Comparison of ENCODE assay signal across 1 cellular context in the genomic region with DNA sequence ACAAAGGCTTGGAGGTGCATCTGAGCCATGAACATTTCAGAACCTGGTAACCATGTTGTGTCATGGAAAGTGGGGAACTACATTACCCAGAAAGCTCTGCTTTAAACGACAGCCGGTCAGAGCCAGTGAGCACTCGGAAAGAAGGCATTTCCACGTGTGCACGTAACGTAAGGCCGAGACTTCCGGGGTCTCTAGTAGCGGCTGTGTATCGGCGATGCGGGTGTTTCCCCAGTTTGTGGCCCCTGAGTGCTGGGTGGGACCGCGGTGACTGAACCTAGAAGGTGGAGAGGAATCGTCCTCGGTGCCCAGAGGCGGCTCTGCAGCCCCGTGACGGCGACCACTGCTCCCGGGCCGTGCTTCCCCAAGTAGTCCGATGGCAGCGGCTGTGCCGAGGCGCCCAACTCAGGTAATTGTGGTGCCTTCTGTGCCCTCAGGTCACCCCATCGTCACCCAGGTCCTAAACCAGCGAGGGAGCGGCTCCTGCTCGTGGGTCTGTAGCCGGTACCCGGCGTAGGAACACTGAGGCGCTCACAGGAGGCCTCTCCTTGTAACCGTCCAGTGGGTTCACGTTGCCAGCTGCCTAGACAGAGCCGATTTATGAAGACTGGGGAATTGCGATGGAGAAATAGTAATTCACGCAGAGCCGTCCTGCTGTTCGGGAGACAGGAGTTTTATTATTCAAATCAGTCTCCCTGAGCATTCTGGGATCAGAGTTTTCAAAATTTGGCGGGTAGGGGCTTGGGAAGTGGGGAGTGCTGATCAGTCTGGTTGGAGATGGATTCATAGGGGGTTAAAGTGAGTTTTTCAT.
TF ChIP-seq lines count a peak whose summit lies in the region.
"Not testable (repeated sequence)": the region's sequence is repeated elsewhere in the genome, so short reads cannot be mapped to it uniquely, and the experiment has no call there.

Gene ZNF587, plus strand, starts transcription at position 194 of the 808 bp plus-strand sequence. Its CDS starts 180 bp downstream, at position 374.

TF ChIP-seq in K562, 482 proteins besides CTCF, POLR2A, EP300 and RAD21 (continued from another document and continues in another):
- TF ChIP-seq E2F8 (IDR thresholded peaks at IDR 0.05; ENCODE audit: low read depth, partially characterized antibody), result peak; percentile 59
- TF ChIP-seq ATF7 (IDR thresholded peaks at IDR 0.05), result peak; percentile 39; the same call in 1 of the 2 replicates
- TF ChIP-seq MYC (IDR thresholded peaks at IDR 0.05; ENCODE audit: low read depth, low read length), result peak; percentile 80
- 0 out of 2 replicates have a peak, but pooled peaks have one; percentile 56 for TF ChIP-seq MYC (CRISPR knock-in tag; IDR thresholded peaks at IDR 0.05; ENCODE audit: borderline replicate concordance, low read depth)
- peak in 1 of 2 experiments; percentile 38 for TF ChIP-seq E2F6 (IDR thresholded peaks at IDR 0.05; ENCODE audit: borderline replicate concordance in 1 of 2, extremely low read depth in 1 of 2, insufficient read depth in 1 of 2, insufficient read length in 1 of 2, low read depth in 1 of 2, low read length in 1 of 2, poor library complexity in 1 of 2, severe bottlenecking in 1 of 2)
- peak; percentile 85 for TF ChIP-seq POLR2G (IDR thresholded peaks at IDR 0.05; ENCODE audit: low read depth, low read length)
- TF ChIP-seq, protein P1, sequence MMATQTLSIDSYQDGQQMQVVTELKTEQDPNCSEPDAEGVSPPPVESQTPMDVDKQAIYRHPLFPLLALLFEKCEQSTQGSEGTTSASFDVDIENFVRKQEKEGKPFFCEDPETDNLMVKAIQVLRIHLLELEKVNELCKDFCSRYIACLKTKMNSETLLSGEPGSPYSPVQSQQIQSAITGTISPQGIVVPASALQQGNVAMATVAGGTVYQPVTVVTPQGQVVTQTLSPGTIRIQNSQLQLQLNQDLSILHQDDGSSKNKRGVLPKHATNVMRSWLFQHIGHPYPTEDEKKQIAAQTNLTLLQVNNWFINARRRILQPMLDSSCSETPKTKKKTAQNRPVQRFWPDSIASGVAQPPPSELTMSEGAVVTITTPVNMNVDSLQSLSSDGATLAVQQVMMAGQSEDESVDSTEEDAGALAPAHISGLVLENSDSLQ (IDR thresholded peaks at IDR 0.05), result peak; percentile 98
- TF ChIP-seq, protein P2, sequence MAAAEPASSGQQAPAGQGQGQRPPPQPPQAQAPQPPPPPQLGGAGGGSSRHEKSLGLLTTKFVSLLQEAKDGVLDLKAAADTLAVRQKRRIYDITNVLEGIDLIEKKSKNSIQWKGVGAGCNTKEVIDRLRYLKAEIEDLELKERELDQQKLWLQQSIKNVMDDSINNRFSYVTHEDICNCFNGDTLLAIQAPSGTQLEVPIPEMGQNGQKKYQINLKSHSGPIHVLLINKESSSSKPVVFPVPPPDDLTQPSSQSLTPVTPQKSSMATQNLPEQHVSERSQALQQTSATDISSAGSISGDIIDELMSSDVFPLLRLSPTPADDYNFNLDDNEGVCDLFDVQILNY (CRISPR knock-in tag; IDR thresholded peaks at IDR 0.05), result 0 out of 2 replicates have a peak, but pooled peaks have one; percentile 27
- not testable (repeated sequence) for TF ChIP-seq NR2C1 (IDR thresholded peaks at IDR 0.05)
- TF ChIP-seq NR2C1 (tag; IDR thresholded peaks at IDR 0.05), result peak; percentile 69
- TF ChIP-seq, protein P3, sequence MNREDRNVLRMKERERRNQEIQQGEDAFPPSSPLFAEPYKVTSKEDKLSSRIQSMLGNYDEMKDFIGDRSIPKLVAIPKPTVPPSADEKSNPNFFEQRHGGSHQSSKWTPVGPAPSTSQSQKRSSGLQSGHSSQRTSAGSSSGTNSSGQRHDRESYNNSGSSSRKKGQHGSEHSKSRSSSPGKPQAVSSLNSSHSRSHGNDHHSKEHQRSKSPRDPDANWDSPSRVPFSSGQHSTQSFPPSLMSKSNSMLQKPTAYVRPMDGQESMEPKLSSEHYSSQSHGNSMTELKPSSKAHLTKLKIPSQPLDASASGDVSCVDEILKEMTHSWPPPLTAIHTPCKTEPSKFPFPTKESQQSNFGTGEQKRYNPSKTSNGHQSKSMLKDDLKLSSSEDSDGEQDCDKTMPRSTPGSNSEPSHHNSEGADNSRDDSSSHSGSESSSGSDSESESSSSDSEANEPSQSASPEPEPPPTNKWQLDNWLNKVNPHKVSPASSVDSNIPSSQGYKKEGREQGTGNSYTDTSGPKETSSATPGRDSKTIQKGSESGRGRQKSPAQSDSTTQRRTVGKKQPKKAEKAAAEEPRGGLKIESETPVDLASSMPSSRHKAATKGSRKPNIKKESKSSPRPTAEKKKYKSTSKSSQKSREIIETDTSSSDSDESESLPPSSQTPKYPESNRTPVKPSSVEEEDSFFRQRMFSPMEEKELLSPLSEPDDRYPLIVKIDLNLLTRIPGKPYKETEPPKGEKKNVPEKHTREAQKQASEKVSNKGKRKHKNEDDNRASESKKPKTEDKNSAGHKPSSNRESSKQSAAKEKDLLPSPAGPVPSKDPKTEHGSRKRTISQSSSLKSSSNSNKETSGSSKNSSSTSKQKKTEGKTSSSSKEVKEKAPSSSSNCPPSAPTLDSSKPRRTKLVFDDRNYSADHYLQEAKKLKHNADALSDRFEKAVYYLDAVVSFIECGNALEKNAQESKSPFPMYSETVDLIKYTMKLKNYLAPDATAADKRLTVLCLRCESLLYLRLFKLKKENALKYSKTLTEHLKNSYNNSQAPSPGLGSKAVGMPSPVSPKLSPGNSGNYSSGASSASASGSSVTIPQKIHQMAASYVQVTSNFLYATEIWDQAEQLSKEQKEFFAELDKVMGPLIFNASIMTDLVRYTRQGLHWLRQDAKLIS (CRISPR knock-in tag; IDR thresholded peaks at IDR 0.05), result 0 out of 2 replicates have a peak, but pooled peaks have one; percentile 45
- TF ChIP-seq YY1 (IDR thresholded peaks at IDR 0.05; ENCODE audit: borderline replicate concordance in 1 of 3, control insufficient read depth in 1 of 3, extremely low read depth in 1 of 3, insufficient read depth in 3 of 3, insufficient read length in 1 of 3, insufficient replicate concordance in 2 of 3, low read depth in 1 of 3, low read length in 2 of 3), result peak in 2 of 3 experiments; percentile 60 to 79
- peak; percentile 34 to 49; a peak in 1 of 4 replicates for TF ChIP-seq MAZ (CRISPR knock-in tag; conservative IDR thresholded peaks at IDR 0.05 in 1 of 2, IDR thresholded peaks at IDR 0.05 in 1 of 2)
- TF ChIP-seq, protein P4, sequence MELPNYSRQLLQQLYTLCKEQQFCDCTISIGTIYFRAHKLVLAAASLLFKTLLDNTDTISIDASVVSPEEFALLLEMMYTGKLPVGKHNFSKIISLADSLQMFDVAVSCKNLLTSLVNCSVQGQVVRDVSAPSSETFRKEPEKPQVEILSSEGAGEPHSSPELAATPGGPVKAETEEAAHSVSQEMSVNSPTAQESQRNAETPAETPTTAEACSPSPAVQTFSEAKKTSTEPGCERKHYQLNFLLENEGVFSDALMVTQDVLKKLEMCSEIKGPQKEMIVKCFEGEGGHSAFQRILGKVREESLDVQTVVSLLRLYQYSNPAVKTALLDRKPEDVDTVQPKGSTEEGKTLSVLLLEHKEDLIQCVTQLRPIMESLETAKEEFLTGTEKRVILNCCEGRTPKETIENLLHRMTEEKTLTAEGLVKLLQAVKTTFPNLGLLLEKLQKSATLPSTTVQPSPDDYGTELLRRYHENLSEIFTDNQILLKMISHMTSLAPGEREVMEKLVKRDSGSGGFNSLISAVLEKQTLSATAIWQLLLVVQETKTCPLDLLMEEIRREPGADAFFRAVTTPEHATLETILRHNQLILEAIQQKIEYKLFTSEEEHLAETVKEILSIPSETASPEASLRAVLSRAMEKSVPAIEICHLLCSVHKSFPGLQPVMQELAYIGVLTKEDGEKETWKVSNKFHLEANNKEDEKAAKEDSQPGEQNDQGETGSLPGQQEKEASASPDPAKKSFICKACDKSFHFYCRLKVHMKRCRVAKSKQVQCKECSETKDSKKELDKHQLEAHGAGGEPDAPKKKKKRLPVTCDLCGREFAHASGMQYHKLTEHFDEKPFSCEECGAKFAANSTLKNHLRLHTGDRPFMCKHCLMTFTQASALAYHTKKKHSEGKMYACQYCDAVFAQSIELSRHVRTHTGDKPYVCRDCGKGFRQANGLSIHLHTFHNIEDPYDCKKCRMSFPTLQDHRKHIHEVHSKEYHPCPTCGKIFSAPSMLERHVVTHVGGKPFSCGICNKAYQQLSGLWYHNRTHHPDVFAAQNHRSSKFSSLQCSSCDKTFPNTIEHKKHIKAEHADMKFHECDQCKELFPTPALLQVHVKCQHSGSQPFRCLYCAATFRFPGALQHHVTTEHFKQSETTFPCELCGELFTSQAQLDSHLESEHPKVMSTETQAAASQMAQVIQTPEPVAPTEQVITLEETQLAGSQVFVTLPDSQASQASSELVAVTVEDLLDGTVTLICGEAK (IDR thresholded peaks at IDR 0.05), result peak; percentile 85
- TF ChIP-seq, protein P4 (CRISPR knock-in tag; IDR thresholded peaks at IDR 0.05), result not testable (repeated sequence)
- TF ChIP-seq, protein P5, sequence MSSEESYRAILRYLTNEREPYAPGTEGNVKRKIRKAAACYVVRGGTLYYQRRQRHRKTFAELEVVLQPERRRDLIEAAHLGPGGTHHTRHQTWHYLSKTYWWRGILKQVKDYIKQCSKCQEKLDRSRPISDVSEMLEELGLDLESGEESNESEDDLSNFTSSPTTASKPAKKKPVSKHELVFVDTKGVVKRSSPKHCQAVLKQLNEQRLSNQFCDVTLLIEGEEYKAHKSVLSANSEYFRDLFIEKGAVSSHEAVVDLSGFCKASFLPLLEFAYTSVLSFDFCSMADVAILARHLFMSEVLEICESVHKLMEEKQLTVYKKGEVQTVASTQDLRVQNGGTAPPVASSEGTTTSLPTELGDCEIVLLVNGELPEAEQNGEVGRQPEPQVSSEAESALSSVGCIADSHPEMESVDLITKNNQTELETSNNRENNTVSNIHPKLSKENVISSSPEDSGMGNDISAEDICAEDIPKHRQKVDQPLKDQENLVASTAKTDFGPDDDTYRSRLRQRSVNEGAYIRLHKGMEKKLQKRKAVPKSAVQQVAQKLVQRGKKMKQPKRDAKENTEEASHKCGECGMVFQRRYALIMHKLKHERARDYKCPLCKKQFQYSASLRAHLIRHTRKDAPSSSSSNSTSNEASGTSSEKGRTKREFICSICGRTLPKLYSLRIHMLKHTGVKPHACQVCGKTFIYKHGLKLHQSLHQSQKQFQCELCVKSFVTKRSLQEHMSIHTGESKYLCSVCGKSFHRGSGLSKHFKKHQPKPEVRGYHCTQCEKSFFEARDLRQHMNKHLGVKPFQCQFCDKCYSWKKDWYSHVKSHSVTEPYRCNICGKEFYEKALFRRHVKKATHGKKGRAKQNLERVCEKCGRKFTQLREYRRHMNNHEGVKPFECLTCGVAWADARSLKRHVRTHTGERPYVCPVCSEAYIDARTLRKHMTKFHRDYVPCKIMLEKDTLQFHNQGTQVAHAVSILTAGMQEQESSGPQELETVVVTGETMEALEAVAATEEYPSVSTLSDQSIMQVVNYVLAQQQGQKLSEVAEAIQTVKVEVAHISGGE (CRISPR knock-in tag; IDR thresholded peaks at IDR 0.05), result peak in 1 of 3 experiments; percentile 69; a peak in 1 of 6 replicates
- TF ChIP-seq SIX5 (IDR thresholded peaks at IDR 0.05; ENCODE audit: borderline replicate concordance in 1 of 2, insufficient read depth in 1 of 2, low read depth in 1 of 2, low read length in 2 of 2), result peak; percentile 66 to 69
